28 cellular contexts compared by ENCODE assay signal in the genomic region with DNA sequence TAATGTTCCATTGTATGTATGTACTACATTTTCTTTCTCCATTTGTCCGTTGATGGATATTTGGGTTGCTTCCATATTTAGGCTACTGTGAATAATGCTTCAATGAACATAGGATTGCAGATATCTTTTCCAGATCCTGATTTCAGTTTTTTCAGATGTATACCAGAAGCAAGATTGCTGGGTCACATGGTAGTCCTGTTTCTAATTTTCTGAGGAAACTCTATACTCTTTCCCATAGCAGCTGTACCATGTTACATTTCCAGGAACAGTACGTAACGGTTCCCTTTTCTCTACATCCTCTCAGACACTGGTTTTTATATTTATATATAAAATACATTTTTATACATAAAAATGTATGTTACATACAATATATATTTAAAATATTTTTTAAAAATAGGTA.
"Had no signal": no experiment of that assay in that cellular context is flagged by ENCODE, and none has a peak within 500 bp of the region (broad histone marks: within the 10 kb centered on the region; RNA-seq: fewer than 3 reads in every experiment).

No MANE protein-coding gene starts in this region.

- H3K4me1 ChIP-seq: adrenal gland, ascending aorta, gastroesophageal sphincter, prostate gland, right atrium auricular region, tibial artery, uterus had no signal

- H3K9me3 ChIP-seq: adrenal gland, ascending aorta, gastroesophageal sphincter, prostate gland, right atrium auricular region, tibial artery, uterus had no signal

- H3K4me3 ChIP-seq: adrenal gland, ascending aorta, gastroesophageal sphincter, prostate gland, right atrium auricular region, tibial artery, uterus had no signal

- FAIRE-seq: endothelial cell of umbilical vein, islet of Langerhans had no signal

- ATAC-seq: activated CD4-positive, alpha-beta T cell treated with anti-CD3 and anti-CD28 coated beads for 36 hours; activated naive CD4-positive, alpha-beta T cell treated with anti-CD3 and anti-CD28 coated beads, Interleukin-2, amount 50 U/mL, for 72 hours; activated T-helper 17 cell treated with anti-CD3 and anti-CD28 coated beads, Interleukin-2, amount 50 U/mL, for 72 hours; esophagus mucosa; gastroesophageal sphincter; natural killer cell; stimulated activated naive CD8-positive, alpha-beta T cell treated with anti-CD3 and anti-CD28 coated beads, Interleukin-15, Interleukin-2, amounts not matched to agents 100 U/mL and 50 U/mL, for 24 hours had no signal

- H3K27ac ChIP-seq: adrenal gland, ascending aorta, brain microvascular endothelial cell, gastroesophageal sphincter, prostate gland, right atrium auricular region, tibial artery, uterus had no signal

- DNase-seq: activated B cell treated with CpG ODN at 0.5 μM for 24 hours; activated CD4-positive, alpha-beta T cell treated with anti-CD3 and anti-CD28 coated beads for 36 hours; activated CD4-positive, alpha-beta T cell treated with anti-CD3 and anti-CD28 coated beads, Interleukin-2, amount 50 U/mL, for 4 hours; activated CD8-positive, alpha-beta memory T cell treated with anti-CD3 and anti-CD28 coated beads for 24 hours; activated CD8-positive, alpha-beta memory T cell treated with anti-CD3 and anti-CD28 coated beads, Interleukin-2, amount 50 U/mL, for 4 hours; activated T-cell treated with anti-CD3 and anti-CD28 coated beads, Interleukin-2, amount 50 U/mL, for 24 hours; adrenal gland; brain microvascular endothelial cell; caudate nucleus; effector memory CD4-positive, alpha-beta T cell; hypothalamus; midbrain; natural killer cell; stimulated activated CD4-positive, alpha-beta T cell treated with anti-CD3 and anti-CD28 coated beads, Interleukin-4, amount 100 ng/mL, for 4 hours; stimulated activated naive CD8-positive, alpha-beta T cell treated with anti-CD3 and anti-CD28 coated beads, Interleukin-15, Interleukin-2, amounts not matched to agents 100 U/mL and 50 U/mL, for 24 hours; substantia nigra; T-helper 9 cell; tibial artery; uterus had no signal

- H3K27me3 ChIP-seq: adrenal gland, ascending aorta, brain microvascular endothelial cell, gastroesophageal sphincter, right atrium auricular region, uterus had no signal

- H3K36me3 ChIP-seq: adrenal gland, ascending aorta, brain microvascular endothelial cell, gastroesophageal sphincter, prostate gland, right atrium auricular region, tibial artery, uterus had no signal
